14 cellular contexts compared by ENCODE assay signal in genomic region chr10:97550336-97551149, GRCh38. TPM values are rescaled to one million over a fixed set of nuclear protein-coding genes. Genes with fewer than 3 reads are reported as not detected.
DNase-seq lines count a peak whose midpoint lies in the region; ATAC-seq and TF ChIP-seq lines count a peak whose summit lies in the region.
"Had no signal": no experiment of that assay in that cellular context is flagged by ENCODE, and none has a peak within 500 bp of the region (broad histone marks: within the 10 kb centered on the region; RNA-seq: fewer than 3 reads in every experiment).

No MANE protein-coding gene starts in this region.

- H3K36me3 ChIP-seq in mesodermal cell (ENCODE audit: control insufficient read depth, insufficient read depth, low read length) (no peaks in the 10 kb centered on the region), thoracic aorta (no peaks in the 10 kb centered on the region)

- ATAC-seq in thoracic aorta (ENCODE audit: insufficient number of reproducible peaks, low FRiP score, low read depth) (no peak), HG03039 (IDR thresholded peaks at IDR 0.05; ENCODE audit: unreplicated experiment) (no peak)

- peak overlapping the region; percentile 50 for H3K27ac ChIP-seq in caudate nucleus (ENCODE audit: low read depth, low read length)
- peak overlapping the region; percentile 75 for H3K27ac ChIP-seq in mesodermal cell (ENCODE audit: low read depth, low read length, severe bottlenecking)
- H3K27ac ChIP-seq in thoracic aorta = peak overlapping the region; percentile 19 to 38

- TF ChIP-seq CTCF in thoracic aorta (IDR thresholded peaks at IDR 0.05) = no peak

- WGBS in mesodermal cell (ENCODE audit: insufficient coverage in 2 of 2), 2 experiments = 48 to 50% methylated on average over 9 of the region's 10 CpGs

- DNase-seq in NCI-H510A treated with DMSO at 0.1 percent for 48 hours (lab: John Stamatoyannopoulos, UW) (peak; percentile 58), NCI-H510A (lab: John Stamatoyannopoulos, UW) (no peak), caudate nucleus (lab: John Stamatoyannopoulos, UW) (no peak), thoracic aorta (ENCODE audit: low spot score) (no peak), NCI-H226 (no peak), NCI-H2171 treated with DMSO at 0.1 percent for 48 hours (lab: John Stamatoyannopoulos, UW) (no peak)
- DNase-seq: activated T-cell treated with anti-CD3 and anti-CD28 coated beads for 4 hours, NCI-H2081 treated with DMSO at 0.1 percent for 48 hours had no signal

- H3K4me1 ChIP-seq in mesodermal cell (ENCODE audit: control insufficient read depth, insufficient read depth, low read length, poor library complexity, severe bottlenecking) = peaks cover 46% of the 10 kb centered on the region
- peaks cover 12 to 24% of the 10 kb centered on the region in 2 donors for H3K4me1 ChIP-seq in thoracic aorta (ENCODE audit: control insufficient read depth in 1 of 2, low read depth in 2 of 2)

- H3K9me3 ChIP-seq in mesodermal cell (ENCODE audit: control insufficient read depth, low read length) = no peaks in the 10 kb centered on the region
- H3K9me3 ChIP-seq in thoracic aorta = no peaks in the 10 kb centered on the region

- H3K4me3 ChIP-seq in mesodermal cell (ENCODE audit: extremely low read depth, insufficient read depth, low read length, poor library complexity, severe bottlenecking) = no peak overlapping the region
- no peak overlapping the region for H3K4me3 ChIP-seq in thoracic aorta

- H3K27me3 ChIP-seq in thoracic aorta (replicated peaks; ENCODE audit: insufficient read depth) = no peaks in the 10 kb centered on the region

RNA-seq across cellular contexts. Expression of gene ANKRD2, which starts 22.0 kb away (rescaled TPM):
- not detected for polyA plus RNA-seq in mesodermal cell (2013, experiment 1 of 2)
- polyA plus RNA-seq in mesodermal cell (2013, experiment 2 of 2) = not detected
- 1 to 10 TPM in 1 of 2 donors, not detected in 1; 1.9 TPM for total RNA-seq in thoracic aorta
- total RNA-seq: Daoy, RPMI7951 had no signal

RNA-seq across cellular contexts. Expression of gene HOGA1, which starts 33.6 kb away (rescaled TPM):
- polyA plus RNA-seq in mesodermal cell (2013, experiment 1 of 2) = 0.74 TPM
- 1.3 TPM for polyA plus RNA-seq in mesodermal cell (2013, experiment 2 of 2)
- total RNA-seq in thoracic aorta = 10 to 100 TPM in 1 of 2 donors, 1 to 10 TPM in 1; 7.0 to 12.3 TPM
- total RNA-seq: Daoy had no signal

RNA-seq across cellular contexts. Expression of gene C10orf62, which starts 39.0 kb away (rescaled TPM):
- not detected for polyA plus RNA-seq in mesodermal cell (2013, experiment 1 of 2)
- polyA plus RNA-seq in mesodermal cell (2013, experiment 2 of 2) = not detected
- 1 to 10 TPM in 1 of 2 donors, not detected in 1; 1.2 TPM for total RNA-seq in thoracic aorta
- total RNA-seq: Daoy, lung microvascular endothelial cell, RPMI7951 had no signal
- polyA plus RNA-seq: AG04450 had no signal

RNA-seq across cellular contexts. Expression of gene UBTD1, which starts 51.8 kb away (rescaled TPM):
- polyA plus RNA-seq in mesodermal cell (2013, experiment 1 of 2) = 36.3 TPM
- polyA plus RNA-seq in mesodermal cell (2013, experiment 2 of 2) = 27.4 TPM
- total RNA-seq in thoracic aorta = 10 to 100 TPM; 10.2 to 20.4 TPM

RNA-seq across cellular contexts. Expression of gene MMS19, which starts 52.3 kb away (rescaled TPM):
- 103 TPM for polyA plus RNA-seq in mesodermal cell (2013, experiment 1 of 2)
- polyA plus RNA-seq in mesodermal cell (2013, experiment 2 of 2) = 88.0 TPM
- total RNA-seq in thoracic aorta = 100 to 1,000 TPM in 1 of 2 donors, 10 to 100 TPM in 1; 46.8 to 108 TPM
